23 cellular contexts compared by ENCODE assay signal in the genomic region with DNA sequence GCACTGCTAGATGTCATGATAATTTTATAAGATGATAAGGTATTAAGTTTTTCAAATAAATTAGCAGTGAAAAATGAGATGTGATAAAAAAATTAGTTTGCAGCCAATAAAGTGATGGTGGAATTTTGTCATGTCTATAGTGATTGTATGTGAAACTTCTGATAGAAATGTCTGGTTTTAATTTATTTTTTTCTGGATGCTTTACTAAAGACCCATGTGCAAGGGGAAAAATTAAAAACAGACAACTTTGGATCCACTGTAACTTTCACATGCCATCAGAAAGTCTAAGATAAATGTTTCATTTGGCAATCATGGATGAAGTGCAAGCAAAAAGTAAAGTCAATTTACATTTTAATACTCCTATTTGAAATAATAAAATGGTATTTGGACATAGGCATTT.
"Had no signal": no experiment of that assay in that cellular context is flagged by ENCODE, and none has a peak within 500 bp of the region (broad histone marks: within the 10 kb centered on the region; RNA-seq: fewer than 3 reads in every experiment).

No MANE protein-coding gene starts in this region.

- DNase-seq: colonic mucosa; cortex of kidney; effector CD8-positive, alpha-beta T cell; effector memory CD8-positive, alpha-beta T cell; endodermal cell; erythroblast; esophagus squamous epithelium; foreskin fibroblast; foreskin melanocyte; gastrocnemius medialis; glutamatergic neuron; head of caudate nucleus; heart right ventricle; hippocampal formation; left cardiac atrium; left lung; left ventricle myocardium superior; lower lobe of right lung; mesenchymal stem cell; mucosa of descending colon; naive B cell; naive thymus-derived CD8-positive, alpha-beta T cell had no signal

- H3K36me3 ChIP-seq: colonic mucosa, esophagus squamous epithelium, gastrocnemius medialis, heart right ventricle, left lung, lower lobe of right lung had no signal

- H3K27ac ChIP-seq: colonic mucosa, epithelial cell of prostate, esophagus squamous epithelium, gastrocnemius medialis, heart right ventricle, left lung, lower lobe of right lung had no signal

- H3K4me1 ChIP-seq: left lung had no signal

- H3K9me3 ChIP-seq: colonic mucosa, esophagus squamous epithelium, gastrocnemius medialis, left lung, lower lobe of right lung, mucosa of descending colon had no signal

- H3K27me3 ChIP-seq: colonic mucosa, gastrocnemius medialis, left lung had no signal

- H3K4me3 ChIP-seq: colonic mucosa, esophagus squamous epithelium, gastrocnemius medialis, heart right ventricle, left lung, lower lobe of right lung, mucosa of descending colon had no signal
